ENCODE assay signal across 12 cellular contexts in genomic region chr4:169025184-169025583, GRCh38. TPM values are rescaled to one million over a fixed set of nuclear protein-coding genes. Genes with fewer than 3 reads are reported as not detected.
DNase-seq lines count a peak whose midpoint lies in the region; ATAC-seq, FAIRE-seq and TF ChIP-seq lines count a peak whose summit lies in the region.
"Had no signal": no experiment of that assay in that cellular context is flagged by ENCODE, and none has a peak within 500 bp of the region (broad histone marks: within the 10 kb centered on the region; RNA-seq: fewer than 3 reads in every experiment).

No MANE protein-coding gene starts in this region.

- TF ChIP-seq EP300 in K562 (IDR thresholded peaks at IDR 0.05; ENCODE audit: low read length), result no peak

- H3K79me2 ChIP-seq in K562 (ENCODE audit: control insufficient read depth, insufficient read depth, low read length) (no peaks in the 10 kb centered on the region), Karpas-422 (ENCODE audit: low read length) (no peaks in the 10 kb centered on the region)

- H4K20me1 ChIP-seq in K562 (replicated peaks; ENCODE audit: control insufficient read depth, insufficient read depth, low read length), result no peaks in the 10 kb centered on the region
- no peaks in the 10 kb centered on the region for H4K20me1 ChIP-seq in Karpas-422 (ENCODE audit: insufficient read depth, low read depth, low read length)

- H3K9me1 ChIP-seq in K562 (ENCODE audit: control insufficient read depth, insufficient read depth, low read length), result no peaks in the 10 kb centered on the region

- DNase-seq in left ventricle myocardium inferior (no peak), cardiac septum (ENCODE audit: low spot score) (no peak), K562 (ENCODE audit: extremely low read depth in 1 of 4, low spot score in 3 of 4) (no peak), Karpas-422 (no peak), ACHN (no peak)
- no peak for DNase-seq in effector memory CD8-positive, alpha-beta T cell
- no peak for DNase-seq in CD4-positive, alpha-beta memory T cell
- DNase-seq: DMS79, NCI-H1417 treated with DMSO at 0.1 percent for 48 hours, SHP77 treated with DMSO at 0.1 percent for 48 hours had no signal

- H3K27me3 ChIP-seq in left ventricle myocardium inferior (ENCODE audit: low read depth) (no peaks in the 10 kb centered on the region), K562 (ENCODE audit: control insufficient read depth in 2 of 2, insufficient read depth in 2 of 2, low read length in 2 of 2) (peaks cover 3 to 4% of the 10 kb centered on the region in 2 experiments; a peak in 2 of 5 replicates), Karpas-422 (ENCODE audit: low read length) (no peaks in the 10 kb centered on the region)
- no peaks in the 10 kb centered on the region for H3K27me3 ChIP-seq in CD4-positive, alpha-beta memory T cell (ENCODE audit: insufficient read depth, low read length)

- in situ Hi-C loops in K562 (cut with MboI), result no loop called here
- in situ Hi-C loops in ACHN (cut with HindIII; ENCODE audit: low pct_ligation_motif_present, low pct_unique_long_range_greater_than_20kb, low sequenced_read_pairs), result no loop called here

- TF ChIP-seq POLR2A in K562 (conservative IDR thresholded peaks at IDR 0.05), result no peak

- H3K27ac ChIP-seq in left ventricle myocardium inferior (replicated peaks) (peak overlapping the region; percentile 18), K562 (ENCODE audit: extremely low read depth, low read depth, low read length) (no peak overlapping the region), Karpas-422 (ENCODE audit: low read length) (no peak overlapping the region)
- H3K27ac ChIP-seq in CD4-positive, alpha-beta memory T cell (ENCODE audit: low read depth, low read length), result no peak overlapping the region
- H3K27ac ChIP-seq: KMS-11 had no signal

- peaks cover 4% of the 10 kb centered on the region for H3K36me3 Mint-ChIP-seq in effector memory CD8-positive, alpha-beta T cell (ENCODE audit: insufficient read depth)
- no peaks in the 10 kb centered on the region for H3K36me3 Mint-ChIP-seq in CD4-positive, alpha-beta memory T cell

- H3K4me3 ChIP-seq in left ventricle myocardium inferior (no peak overlapping the region), K562 (no peak overlapping the region), Karpas-422 (ENCODE audit: low read length) (no peak overlapping the region)
- H3K4me3 ChIP-seq in CD4-positive, alpha-beta memory T cell (ENCODE audit: low read length in 2 of 2), result no peak overlapping the region

- no TSS peak for BruUV-seq in K562 (replicated peaks; lab: Mats Ljungman, UMichigan)

- peaks cover 0 to 4% of the 10 kb centered on the region in 2 donors for H3K4me1 Mint-ChIP-seq in effector memory CD8-positive, alpha-beta T cell (ENCODE audit: low read depth in 2 of 2)
- H3K4me1 Mint-ChIP-seq in CD4-positive, alpha-beta memory T cell, result no peaks in the 10 kb centered on the region

- TF ChIP-seq CTCF in left ventricle myocardium inferior (IDR thresholded peaks at IDR 0.05; ENCODE audit: borderline replicate concordance) (no peak), K562 (IDR thresholded peaks at IDR 0.05 in 2 of 3, conservative IDR thresholded peaks at IDR 0.05 in 1 of 3; ENCODE audit: insufficient read depth in 2 of 3, low read depth in 1 of 3, low read length in 3 of 3) (no peak)

- H3K9me3 ChIP-seq in left ventricle myocardium inferior (replicated peaks) (no peaks in the 10 kb centered on the region), K562 (replicated peaks; ENCODE audit: control insufficient read depth, insufficient read depth, low read depth, low read length) (no peaks in the 10 kb centered on the region), Karpas-422 (ENCODE audit: low read length) (no peaks in the 10 kb centered on the region)
- no peaks in the 10 kb centered on the region for H3K9me3 ChIP-seq in CD4-positive, alpha-beta memory T cell (ENCODE audit: control insufficient read depth in 1 of 2, low read length in 2 of 2)

- WGBS in K562 (ENCODE audit: insufficient coverage, low coverage, missing lambda C conversion rate), result 6% methylated on average over 1 of the region's 1 CpG

- CTCF ChIA-PET in K562 (lab: Yijun Ruan, JAX; ENCODE audit: low intra/inter-chr PET ratio), result no interaction called here
- CTCF ChIA-PET in CD4-positive, alpha-beta memory T cell (lab: Charles Lee; ENCODE audit: partially characterized antibody), result no interaction called here

- ATAC-seq in HG02798 (IDR thresholded peaks at IDR 0.05; ENCODE audit: poor library complexity, unreplicated experiment) (peak; percentile 10), K562 (peak; percentile 15; the same call in 1 of the 3 replicates)
- ATAC-seq in effector memory CD8-positive, alpha-beta T cell (replicated peaks), result no peak

- peaks cover 6% of the 10 kb centered on the region for H3K4me1 ChIP-seq in left ventricle myocardium inferior
- no peaks in the 10 kb centered on the region for H3K4me1 ChIP-seq in K562 (replicated peaks in 1 of 2; ENCODE audit: control insufficient read depth in 2 of 2, insufficient read depth in 2 of 2, low read length in 2 of 2)
- H3K4me1 ChIP-seq in Karpas-422 (ENCODE audit: low read length), result no peaks in the 10 kb centered on the region
- H3K4me1 ChIP-seq in CD4-positive, alpha-beta memory T cell (ENCODE audit: insufficient read depth, low read length), result no peaks in the 10 kb centered on the region

- no peak for TF ChIP-seq RAD21 in K562 (CRISPR knock-in tag; conservative IDR thresholded peaks at IDR 0.05 in 1 of 2, IDR thresholded peaks at IDR 0.05 in 1 of 2)

- H2AFZ ChIP-seq in K562 (ENCODE audit: low read depth, low read length) (no peak overlapping the region), Karpas-422 (ENCODE audit: low read length) (no peak overlapping the region)

- H3K9me3 Mint-ChIP-seq in effector memory CD8-positive, alpha-beta T cell, result no peaks in the 10 kb centered on the region
- H3K9me3 Mint-ChIP-seq in CD4-positive, alpha-beta memory T cell, result no peaks in the 10 kb centered on the region

- H3K4me2 ChIP-seq in K562 (ENCODE audit: insufficient read depth, low read length), result no peak overlapping the region
- H3K4me2 ChIP-seq in Karpas-422 (ENCODE audit: low read depth, low read length, poor library complexity, severe bottlenecking), result no peak overlapping the region
- H3K4me2 ChIP-seq: KMS-11 had no signal

- FAIRE-seq in K562 (lab: Jason Lieb, UNC), result no peak

- H3K36me3 ChIP-seq in left ventricle myocardium inferior, result no peaks in the 10 kb centered on the region
- no peaks in the 10 kb centered on the region for H3K36me3 ChIP-seq in K562 (ENCODE audit: control insufficient read depth, insufficient read depth, low read length)
- no peaks in the 10 kb centered on the region for H3K36me3 ChIP-seq in Karpas-422 (ENCODE audit: insufficient read depth, low read length)
- H3K36me3 ChIP-seq in CD4-positive, alpha-beta memory T cell (ENCODE audit: insufficient read depth, low read length), result no peaks in the 10 kb centered on the region

- H3K27ac Mint-ChIP-seq in effector memory CD8-positive, alpha-beta T cell, result no peak overlapping the region
- H3K27ac Mint-ChIP-seq in CD4-positive, alpha-beta memory T cell, result no peak overlapping the region

- H3K9ac ChIP-seq in K562 (ENCODE audit: insufficient read depth in 1 of 2, low read depth in 2 of 2, low read length in 2 of 2) (no peak overlapping the region), Karpas-422 (ENCODE audit: low read length) (no peak overlapping the region)
- H3K9ac ChIP-seq: KMS-11 had no signal

- intact Hi-C loops in left ventricle myocardium inferior (cut with micrococcal nuclease), result loop anchor here (10.0 kb wide), 2 partner anchors 240 to 460 kb away; no protein-coding TSS in a partner anchor
- intact Hi-C loops in cardiac septum (cut with DNase I), result no loop called here
- intact Hi-C loops in K562 (cut with micrococcal nuclease), result loop anchor here (2.0 to 10.0 kb wide), 5 partner anchors 290 to 770 kb away; no protein-coding TSS in a partner anchor
- intact Hi-C loops in CD4-positive, alpha-beta memory T cell (cut with micrococcal nuclease), result no loop called here

- POLR2A ChIA-PET in K562 (lab: Yijun Ruan, JAX), result interaction anchor here (0.6 kb wide), 1 partner anchor 26 kb away, joined by 3 read pairs; no protein-coding TSS in a partner anchor
- POLR2A ChIA-PET in CD4-positive, alpha-beta memory T cell (lab: Charles Lee; ENCODE audit: partially characterized antibody), result no interaction called here

- no peaks in the 10 kb centered on the region for H3K9me2 ChIP-seq in Karpas-422 (replicated peaks; ENCODE audit: insufficient read depth, low read length)

- H3K27me3 Mint-ChIP-seq in effector memory CD8-positive, alpha-beta T cell, result peaks cover 26 to 29% of the 10 kb centered on the region in 2 donors
- H3K27me3 Mint-ChIP-seq in CD4-positive, alpha-beta memory T cell, result peaks cover 9 to 15% of the 10 kb centered on the region in 2 donors

- H3K4me3 Mint-ChIP-seq in effector memory CD8-positive, alpha-beta T cell, result no peak overlapping the region
- no peak overlapping the region for H3K4me3 Mint-ChIP-seq in CD4-positive, alpha-beta memory T cell

TF ChIP-seq in K562, 482 proteins besides CTCF, POLR2A, EP300 and RAD21 (continues in another document):
- TF ChIP-seq CBFA2T2 (conservative IDR thresholded peaks at IDR 0.05) (no peak), CREM (IDR thresholded peaks at IDR 0.05; ENCODE audit: low read depth) (no peak)

RNA-seq across cellular contexts. Expression of gene CBR4, which starts 15.1 kb away (rescaled TPM):
- total RNA-seq in left ventricle myocardium inferior (25.9 TPM), cardiac septum (21.3 TPM), K562 (2014; rRNA removed) (11.5 and 13.9 TPM in 2 replicates), K562 (2014; rRNA removed; fragmentation: Illumina TruSeq; extraction: Trizol) (20.3 and 23.3 TPM in 2 replicates), K562 (2015; rRNA removed; fragmentation: Illumina TruSeq; extraction: Trizol) (16.5 and 18.6 TPM in 2 replicates), K562 (2021) (24.9 and 26.0 TPM in 2 replicates)
- 12.4 and 37.6 TPM in 2 replicates for total RNA-seq in K562 (2011; cell fraction: chromatin; rRNA removed; ENCODE audit: low replicate concordance)
- 5.5 and 8.0 TPM in 2 replicates for total RNA-seq in K562 (2011; cell fraction: nucleolus; rRNA removed)
- 17.8 and 43.5 TPM in 2 replicates for total RNA-seq in K562 (2011; cell fraction: nucleoplasm; rRNA removed)
- polyA plus RNA-seq in K562 (2011; rRNA removed) (12.1 and 12.2 TPM in 2 replicates), K562 (2014; fragmentation: Illumina TruSeq; extraction: Trizol) (15.4 and 16.6 TPM in 2 replicates), K562 (2014; fragmentation: Nextera tagmentation; extraction: Ambion mirVana) (10 to 100 TPM; 26.0 to 26.4 TPM), K562 (2014; rRNA removed) (13.8 and 14.2 TPM in 2 replicates)
- polyA plus RNA-seq in K562 (2011; cell fraction: cytosol; rRNA removed), result 1.7 and 6.9 TPM in 2 replicates
- 11.9 and 15.2 TPM in 2 replicates for polyA plus RNA-seq in K562 (2011; cell fraction: nucleus; rRNA removed)
- polyA plus RNA-seq in K562 (2012), result 10.6 and 11.8 TPM in 2 replicates
- polyA minus RNA-seq in K562 (2011; rRNA and poly(A)+ RNA removed), result 16.2 and 24.7 TPM in 2 replicates
- 5.5 and 6.2 TPM in 2 replicates for polyA minus RNA-seq in K562 (2011; cell fraction: cytosol; rRNA and poly(A)+ RNA removed)
- 12.8 and 21.5 TPM in 2 replicates for polyA minus RNA-seq in K562 (2011; cell fraction: nucleus; rRNA and poly(A)+ RNA removed)
- 23.1 and 25.7 TPM in 2 replicates for total RNA-seq in Karpas-422 (2014; rRNA removed; shearing (Covaris generic); ENCODE audit: low replicate concordance)
- 10 to 100 TPM; 19.9 to 20.0 TPM for total RNA-seq in CD4-positive, alpha-beta memory T cell
- 1 to 10 TPM; 3.1 to 9.0 TPM for polyA plus RNA-seq in CD4-positive, alpha-beta memory T cell

Comparison
In these comparisons a context has a peak if more than half of its experiments do, and no peak if none do; other contexts are left out.
1. intact Hi-C loops: an anchor here in left ventricle myocardium inferior (10.0 kb wide) and K562 (2.0 to 10.0 kb wide); none called in cardiac septum and CD4-positive, alpha-beta memory T cell.